9 cellular contexts compared by ENCODE assay signal in genomic region chr15:96322401-96323249, GRCh38. TPM values are rescaled to one million over a fixed set of nuclear protein-coding genes. Genes with fewer than 3 reads are reported as not detected.
DNase-seq lines count a peak whose midpoint lies in the region; ATAC-seq and TF ChIP-seq lines count a peak whose summit lies in the region.
"Had no signal": no experiment of that assay in that cellular context is flagged by ENCODE, and none has a peak within 500 bp of the region (broad histone marks: within the 10 kb centered on the region; RNA-seq: fewer than 3 reads in every experiment).

No MANE protein-coding gene starts in this region.

- H3K4me1 ChIP-seq in esophagus (ENCODE audit: control insufficient read depth in 2 of 2, insufficient read depth in 2 of 2, low read length in 1 of 2) (peaks cover 0 to 10% of the 10 kb centered on the region in 2 donors), tibial nerve (peaks cover 0 to 51% (median 10%) of the 10 kb centered on the region in 4 donors)

- no peaks in the 10 kb centered on the region for H3K36me3 ChIP-seq in esophagus (ENCODE audit: control insufficient read depth in 2 of 2, insufficient read depth in 2 of 2, low read length in 1 of 2)
- H3K36me3 ChIP-seq in tibial nerve: no peaks in the 10 kb centered on the region

- H3K9me3 Mint-ChIP-seq in mesothelial cell of epicardium: no peaks in the 10 kb centered on the region

- H3K4me1 Mint-ChIP-seq in mesothelial cell of epicardium: peaks cover 62% of the 10 kb centered on the region
- H3K4me1 Mint-ChIP-seq: activated CD8-positive, alpha-beta memory T cell treated with anti-CD3 and anti-CD28 coated beads, Interleukin-2, amount 10 ng/mL, durations not matched to agents 7 days and 5 days had no signal

- TF ChIP-seq EP300 in tibial nerve (IDR thresholded peaks at IDR 0.05): peak in 1 of 2 donors; percentile 62

- TF ChIP-seq POLR2A in tibial nerve (IDR thresholded peaks at IDR 0.05): peak in 1 of 2 donors; percentile 25

- TF ChIP-seq CTCF in mesothelial cell of epicardium (IDR thresholded peaks at IDR 0.05; ENCODE audit: unreplicated experiment) (no peak), tibial nerve (IDR thresholded peaks at IDR 0.05) (no peak)

- H3K27ac Mint-ChIP-seq in mesothelial cell of epicardium: peak overlapping the region; percentile 99
- H3K27ac Mint-ChIP-seq: activated CD8-positive, alpha-beta memory T cell treated with anti-CD3 and anti-CD28 coated beads, Interleukin-2, amount 10 ng/mL, durations not matched to agents 7 days and 5 days had no signal

- ATAC-seq in HG03469 (IDR thresholded peaks at IDR 0.05; ENCODE audit: unreplicated experiment) (no peak), HG02798 (IDR thresholded peaks at IDR 0.05; ENCODE audit: poor library complexity, unreplicated experiment) (no peak)
- ATAC-seq: activated CD8-positive, alpha-beta memory T cell treated with anti-CD3 and anti-CD28 coated beads, Interleukin-2, amount 10 ng/mL, durations not matched to agents 7 days and 5 days had no signal

- H3K4me3 ChIP-seq in esophagus (ENCODE audit: low read depth in 1 of 2, low read length in 2 of 2) (peak overlapping the region; percentile 42 to 43), tibial nerve (peak overlapping the region; percentile 40 to 75 (median 62))

- no peaks in the 10 kb centered on the region for H3K36me3 Mint-ChIP-seq in mesothelial cell of epicardium

- WGBS in esophagus, 2 donors: 14 to 16% methylated on average over 66 to 69 of the region's 69 CpGs
- WGBS in tibial nerve, 2 donors: 1 to 16% methylated on average over 58 to 65 of the region's 69 CpGs

- H3K27ac ChIP-seq in esophagus (ENCODE audit: low read depth in 2 of 2, low read length in 1 of 2): peak overlapping the region; percentile 86 to 91
- H3K27ac ChIP-seq in tibial nerve: peak overlapping the region; percentile 92 to 99 (median 97)

- H3K27me3 Mint-ChIP-seq in mesothelial cell of epicardium (ENCODE audit: low read depth): no peaks in the 10 kb centered on the region

- H3K4me3 Mint-ChIP-seq in mesothelial cell of epicardium: peak overlapping the region; percentile 96
- H3K4me3 Mint-ChIP-seq: activated CD8-positive, alpha-beta memory T cell treated with anti-CD3 and anti-CD28 coated beads, Interleukin-2, amount 10 ng/mL, durations not matched to agents 7 days and 5 days had no signal

- H3K9me3 ChIP-seq in esophagus (ENCODE audit: control insufficient read depth in 2 of 2, insufficient read depth in 1 of 2, low read depth in 1 of 2, low read length in 1 of 2) (peaks cover 0 to 2% of the 10 kb centered on the region in 2 donors), tibial nerve (no peaks in the 10 kb centered on the region)

- H3K27me3 ChIP-seq in esophagus (ENCODE audit: control insufficient read depth in 1 of 2, insufficient read depth in 2 of 2, low read length in 2 of 2) (peaks cover 0 to 14% of the 10 kb centered on the region in 2 donors), tibial nerve (no peaks in the 10 kb centered on the region)

- peak; percentile 60 for DNase-seq in NCI-H82 (lab: John Stamatoyannopoulos, UW)
- no peak for DNase-seq in NCI-H82 treated with DMSO at 0.1 percent for 48 hours (lab: John Stamatoyannopoulos, UW; ENCODE audit: unreplicated experiment)
- peak in 1 of 2 experiments; percentile 52 for DNase-seq in mesothelial cell of epicardium (ENCODE audit: low spot score in 2 of 2, unreplicated experiment in 2 of 2)
- DNase-seq in tibial nerve (ENCODE audit: low spot score in 2 of 2): peak; percentile 19 to 40
- DNase-seq in HuH-7.5 (ENCODE audit: low spot score): no peak
- DNase-seq: activated CD8-positive, alpha-beta memory T cell treated with anti-CD3 and anti-CD28 coated beads, Interleukin-2, amount 10 ng/mL, durations not matched to agents 7 days and 5 days had no signal

RNA-seq across cellular contexts. Expression of gene NR2F2, which starts 7.9 kb away (rescaled TPM):
- 1 to 10 TPM; 5.0 to 9.3 TPM for polyA plus RNA-seq in esophagus
- total RNA-seq in mesothelial cell of epicardium (126 to 134 TPM (median 128 TPM) in 3 replicates), tibial nerve (100 to 1,000 TPM in 3 of 4 donors, 10 to 100 TPM in 1; 70.8 to 129 (median 124) TPM)
- total RNA-seq: activated CD8-positive, alpha-beta memory T cell treated with anti-CD3 and anti-CD28 coated beads, Interleukin-2, amount 10 ng/mL, durations not matched to agents 7 days and 5 days had no signal

Comparison
In these comparisons a context has a peak if more than half of its experiments do, and no peak if none do; other contexts are left out.
1. DNase-seq: peak in NCI-H82 (single experiment) and tibial nerve (2 of 2); none in NCI-H82 treated with DMSO at 0.1 percent for 48 hours (single experiment) and HuH-7.5 (single experiment).